ENCODE assay signal across 26 cellular contexts in the genomic region with DNA sequence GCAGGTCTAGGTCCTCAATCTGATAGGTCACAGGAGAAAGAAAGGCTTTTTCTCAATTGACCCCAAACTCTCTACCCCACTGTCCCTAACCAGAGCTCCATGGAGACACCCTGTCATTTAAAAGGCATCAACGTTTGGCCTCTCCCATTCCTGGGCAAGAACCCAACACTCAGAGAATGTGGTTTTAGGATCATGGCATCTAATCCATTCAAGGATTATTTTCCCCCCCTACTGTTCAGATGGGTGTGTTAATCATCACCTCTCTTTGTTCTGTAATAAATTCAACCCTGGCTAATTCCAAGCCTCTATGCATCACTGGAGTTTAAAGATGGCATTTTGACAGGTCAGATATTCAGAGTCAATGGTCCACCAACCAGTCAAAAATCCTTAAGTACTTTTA. TPM values are rescaled to one million over a fixed set of nuclear protein-coding genes. Genes with fewer than 3 reads are reported as not detected.
DNase-seq lines count a peak whose midpoint lies in the region; ATAC-seq, FAIRE-seq and TF ChIP-seq lines count a peak whose summit lies in the region.
"Had no signal": no experiment of that assay in that cellular context is flagged by ENCODE, and none has a peak within 500 bp of the region (broad histone marks: within the 10 kb centered on the region; RNA-seq: fewer than 3 reads in every experiment).

No MANE protein-coding gene starts in this region.

- ATAC-seq in GM21526 (IDR thresholded peaks at IDR 0.05; ENCODE audit: low FRiP score, unreplicated experiment), result no peak
- ATAC-seq: heart left ventricle; naive thymus-derived CD4-positive, alpha-beta T cell; Right ventricle myocardium inferior; WTC11 had no signal

- no peak for FAIRE-seq in urothelium cell line (lab: Jason Lieb, UNC)

- peak; percentile 25 for TF ChIP-seq CTCF in epithelial cell of proximal tubule (conservative IDR thresholded peaks at IDR 0.05; ENCODE audit: low read depth, low read length)

- DNase-seq in NCI-H1417 (lab: John Stamatoyannopoulos, UW), result peak in 2 of 3 experiments; percentile 6
- no peak for DNase-seq in NCI-H1417 treated with DMSO at 0.1 percent for 48 hours (lab: John Stamatoyannopoulos, UW)
- DNase-seq in NCI-H446 treated with DMSO at 0.1 percent for 48 hours (lab: John Stamatoyannopoulos, UW), result peak; percentile 74
- no peak for DNase-seq in epithelial cell of proximal tubule (ENCODE audit: low read depth)
- DNase-seq in urothelium cell line (ENCODE audit: low spot score), result peak; percentile 29
- no peak for DNase-seq in T-helper 2 cell
- no peak for DNase-seq in stimulated activated CD4-positive, alpha-beta T cell treated with anti-CD3 and anti-CD28 coated beads, Interleukin-2, amount 100 ng/mL, for 48 hours
- DNase-seq: 8988T; activated CD8-positive, alpha-beta memory T cell treated with anti-CD3 and anti-CD28 coated beads for 24 hours; activated naive CD8-positive, alpha-beta T cell treated with anti-CD3 and anti-CD28 coated beads, Interleukin-2, amount 10 ng/mL, durations not matched to agents 7 days and 5 days; central memory CD4-positive, alpha-beta T cell; esophagus squamous epithelium; heart left ventricle; naive thymus-derived CD4-positive, alpha-beta T cell; NCI-H1048; NCI-H2107; NK-92 treated with Interleukin-12 subunit alpha and Interleukin-12 subunit beta, amount 100 ng/mL, for 24 hours; posterior cingulate gyrus; spleen; thyroid gland had no signal

- no peak overlapping the region for H3K4me3 ChIP-seq in epithelial cell of proximal tubule (ENCODE audit: low read depth, low read length)
- H3K4me3 ChIP-seq: esophagus squamous epithelium, heart left ventricle, lung, spleen, thyroid gland had no signal

RNA-seq across cellular contexts. Expression of gene TBX15, which starts 42.7 kb away (rescaled TPM):
- total RNA-seq in epithelial cell of proximal tubule, result 0.07 TPM in 1 of 2 replicates, not detected in the other
- total RNA-seq: activated naive CD8-positive, alpha-beta T cell treated with anti-CD3 and anti-CD28 coated beads, Interleukin-2, amount 10 ng/mL, durations not matched to agents 7 days and 5 days; activated T-helper 1 cell treated with anti-CD3 and anti-CD28 coated beads, Interleukin-12 subunit alpha, Interleukin-12 subunit beta, Interleukin-2, Interleukin-4 antibody, amounts not matched to agents 30 ng/mL and 10 ng/mL and 1 ng/mL, durations not matched to agents 14 hours and 24 hours and 36 hours; naive thymus-derived CD4-positive, alpha-beta T cell; T-helper 1 cell treated with Interleukin-12 subunit alpha and Interleukin-12 subunit beta and Interleukin-4 antibody, amounts not matched to agents 30 ng/mL and 1 ng/mL, for 36 hours had no signal

Comparison
In these comparisons a context has a peak if more than half of its experiments do, and no peak if none do; other contexts are left out.
1. DNase-seq: peak in NCI-H1417 (2 of 3), NCI-H446 treated with DMSO at 0.1 percent for 48 hours (single experiment) and urothelium cell line (single experiment); none in NCI-H1417 treated with DMSO at 0.1 percent for 48 hours (single experiment), epithelial cell of proximal tubule (single experiment), T-helper 2 cell (0 of 5) and stimulated activated CD4-positive, alpha-beta T cell treated with anti-CD3 and anti-CD28 coated beads, Interleukin-2, amount 100 ng/mL, for 48 hours (0 of 2).